In the genomic region with DNA sequence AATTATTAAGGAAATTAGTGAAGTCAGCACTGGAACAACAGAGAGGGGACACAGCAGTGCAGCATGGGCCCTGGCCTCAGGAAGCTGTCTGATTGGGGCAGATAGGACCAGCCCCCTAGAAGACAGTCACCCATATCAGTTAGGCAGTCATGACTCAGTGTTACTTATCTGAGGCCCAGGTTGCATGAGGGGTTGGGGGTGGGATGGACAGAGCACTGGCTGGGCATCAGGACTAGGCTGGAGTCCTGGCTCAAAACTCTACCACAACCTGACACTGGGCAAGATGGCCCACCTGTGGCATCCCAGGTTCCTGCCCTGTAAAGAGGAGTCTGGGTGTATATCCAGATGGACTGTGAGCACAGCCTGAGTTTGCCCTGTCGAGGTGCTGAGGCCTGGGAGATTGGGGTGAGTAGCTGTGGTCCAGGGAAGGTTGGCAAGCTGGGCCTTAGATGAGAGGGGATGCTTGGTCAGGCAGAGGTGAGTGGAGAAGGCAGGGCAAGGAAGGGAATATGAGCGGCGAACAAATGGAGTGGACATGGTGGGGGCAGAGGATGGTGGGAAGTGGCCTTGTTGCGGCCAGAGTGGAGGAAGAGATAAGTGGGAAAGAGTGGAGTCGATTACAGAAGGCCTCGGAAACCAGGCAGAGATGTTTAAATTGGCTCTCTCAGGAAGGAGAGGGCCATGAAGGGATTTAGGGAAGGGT, we compare ENCODE assay signal across 12 cellular contexts. TPM values are rescaled to one million over a fixed set of nuclear protein-coding genes. Genes with fewer than 3 reads are reported as not detected.
DNase-seq lines count a peak whose midpoint lies in the region; TF ChIP-seq lines count a peak whose summit lies in the region.
"Had no signal": no experiment of that assay in that cellular context is flagged by ENCODE, and none has a peak within 500 bp of the region (broad histone marks: within the 10 kb centered on the region; RNA-seq: fewer than 3 reads in every experiment).

No MANE protein-coding gene starts in this region.

- H3K4me2 ChIP-seq in PC-9, result peak overlapping the region; percentile 95
- H3K4me2 ChIP-seq in neural progenitor cell, result no peak overlapping the region

- BruUV-seq in PC-9 (replicated peaks; lab: Mats Ljungman, UMichigan), result no TSS peak

- no peaks in the 10 kb centered on the region for H3K9me3 Mint-ChIP-seq in T-helper 1 cell treated with Interleukin-12 subunit alpha and Interleukin-12 subunit beta and Interleukin-4 antibody, amounts not matched to agents 30 μg/mL and 1 μg/mL, for 36 hours
- no peaks in the 10 kb centered on the region for H3K9me3 Mint-ChIP-seq in neural progenitor cell

- no peaks in the 10 kb centered on the region for H3K9me3 ChIP-seq in PC-9 (ENCODE audit: insufficient read depth, low read depth)
- no peaks in the 10 kb centered on the region for H3K9me3 ChIP-seq in breast epithelium
- H3K9me3 ChIP-seq in neural progenitor cell (ENCODE audit: low read depth), result no peaks in the 10 kb centered on the region
- H3K9me3 ChIP-seq in ovary, result no peaks in the 10 kb centered on the region
- H3K9me3 ChIP-seq: adrenal gland, gastrocnemius medialis had no signal

- H3K4me3 ChIP-seq in PC-9 (no peak overlapping the region), breast epithelium (no peak overlapping the region), neural progenitor cell (no peak overlapping the region), ovary (no peak overlapping the region)
- H3K4me3 ChIP-seq: adrenal gland, gastrocnemius medialis had no signal

- no peak for DNase-seq in T-helper 1 cell
- no peak for DNase-seq in PC-9
- DNase-seq in breast epithelium (ENCODE audit: low spot score in 2 of 2), result no peak
- DNase-seq in neural progenitor cell (ENCODE audit: low spot score), result no peak
- no peak for DNase-seq in SIG-M5 (lab: John Stamatoyannopoulos, UW)
- no peak for DNase-seq in ovary
- no peak for DNase-seq in stimulated activated CD4-positive, alpha-beta T cell treated with anti-CD3 and anti-CD28 coated beads, Interleukin-2, amount 100 ng/mL, for 48 hours
- DNase-seq: DMS153, gastrocnemius medialis, NCI-H2029 treated with DMSO at 0.1 percent for 48 hours had no signal

- intact Hi-C loops in PC-9 (cut with micrococcal nuclease; ENCODE audit: unreplicated experiment), result loop anchor here (5.0 kb wide), 2 partner anchors 53 to 83 kb away; no protein-coding TSS in a partner anchor
- intact Hi-C loops in breast epithelium (cut with DNase I; ENCODE audit: low total_unique reads), result no loop called here
- intact Hi-C loops in ovary (cut with DNase I), result loop anchor here in 1 of 4 donors (10.0 kb wide), 1 partner anchor 69 kb away; no protein-coding TSS in a partner anchor

- no peaks in the 10 kb centered on the region for H3K36me3 ChIP-seq in PC-9 (ENCODE audit: low read depth)
- no peaks in the 10 kb centered on the region for H3K36me3 ChIP-seq in breast epithelium
- no peaks in the 10 kb centered on the region for H3K36me3 ChIP-seq in neural progenitor cell
- H3K36me3 ChIP-seq in ovary, result no peaks in the 10 kb centered on the region
- H3K36me3 ChIP-seq: adrenal gland, gastrocnemius medialis had no signal

- peaks cover 20% of the 10 kb centered on the region for H3K79me2 ChIP-seq in PC-9 (ENCODE audit: low read depth)
- peaks cover 19% of the 10 kb centered on the region for H3K79me2 ChIP-seq in neural progenitor cell (ENCODE audit: low read depth)

- H4K20me1 ChIP-seq in PC-9 (ENCODE audit: insufficient read depth) (no peaks in the 10 kb centered on the region), neural progenitor cell (ENCODE audit: low read depth) (peaks cover 20% of the 10 kb centered on the region)

- H3F3A ChIP-seq in PC-9 (ENCODE audit: insufficient read depth, low read depth), result peaks cover 37% of the 10 kb centered on the region
- peaks cover 14% of the 10 kb centered on the region for H3F3A ChIP-seq in neural progenitor cell (ENCODE audit: low read depth)

- peaks cover 3% of the 10 kb centered on the region for H3K27me3 Mint-ChIP-seq in T-helper 1 cell treated with Interleukin-12 subunit alpha and Interleukin-12 subunit beta and Interleukin-4 antibody, amounts not matched to agents 30 μg/mL and 1 μg/mL, for 36 hours (ENCODE audit: low read depth)
- peaks cover 14% of the 10 kb centered on the region for H3K27me3 Mint-ChIP-seq in neural progenitor cell (ENCODE audit: insufficient read depth, low read depth)

- no peaks in the 10 kb centered on the region for H3K9me2 ChIP-seq in PC-9 (ENCODE audit: insufficient read depth)

- no peaks in the 10 kb centered on the region for H3K27me3 ChIP-seq in PC-9 (ENCODE audit: insufficient read depth, low read depth)
- H3K27me3 ChIP-seq in breast epithelium, result no peaks in the 10 kb centered on the region
- H3K27me3 ChIP-seq in neural progenitor cell, result no peaks in the 10 kb centered on the region
- H3K27me3 ChIP-seq in ovary, result no peaks in the 10 kb centered on the region
- H3K27me3 ChIP-seq: adrenal gland, gastrocnemius medialis had no signal

- TF ChIP-seq CTCF in PC-9 (conservative IDR thresholded peaks at IDR 0.05) (no peak), breast epithelium (IDR thresholded peaks at IDR 0.05) (no peak), neural progenitor cell (IDR thresholded peaks at IDR 0.05) (no peak), ovary (IDR thresholded peaks at IDR 0.05) (no peak)

- H3K4me1 ChIP-seq in PC-9 (replicated peaks; ENCODE audit: insufficient read depth) (peaks cover 47% of the 10 kb centered on the region), breast epithelium (peaks cover 9 to 12% of the 10 kb centered on the region in 2 donors), neural progenitor cell (peaks cover 19% of the 10 kb centered on the region), ovary (ENCODE audit: insufficient read depth) (peaks cover 10% of the 10 kb centered on the region)

- H3K4me1 Mint-ChIP-seq in T-helper 1 cell treated with Interleukin-12 subunit alpha and Interleukin-12 subunit beta and Interleukin-4 antibody, amounts not matched to agents 30 μg/mL and 1 μg/mL, for 36 hours (ENCODE audit: low read depth), result peaks cover 17% of the 10 kb centered on the region
- peaks cover 26% of the 10 kb centered on the region for H3K4me1 Mint-ChIP-seq in neural progenitor cell

- peak overlapping the region; percentile 1 for H3K27ac Mint-ChIP-seq in T-helper 1 cell treated with Interleukin-12 subunit alpha and Interleukin-12 subunit beta and Interleukin-4 antibody, amounts not matched to agents 30 μg/mL and 1 μg/mL, for 36 hours
- peak overlapping the region; percentile 54 for H3K27ac Mint-ChIP-seq in neural progenitor cell

- POLR2A ChIA-PET in PC-9 (lab: Charles Lee; ENCODE audit: unreplicated experiment), result no interaction called here

- 82 to 84% (median 82%) methylated on average over 6 of the region's 6 CpGs for WGBS in ovary, 3 donors

- peaks cover 4% of the 10 kb centered on the region for H3K36me3 Mint-ChIP-seq in T-helper 1 cell treated with Interleukin-12 subunit alpha and Interleukin-12 subunit beta and Interleukin-4 antibody, amounts not matched to agents 30 μg/mL and 1 μg/mL, for 36 hours (ENCODE audit: low read depth)
- no peaks in the 10 kb centered on the region for H3K36me3 Mint-ChIP-seq in neural progenitor cell

- CTCF ChIA-PET in PC-9 (lab: Charles Lee), result no interaction called here

- TF ChIP-seq EP300 in ovary (IDR thresholded peaks at IDR 0.05), result no peak

- no peak overlapping the region for H3K9ac ChIP-seq in neural progenitor cell

- H3K27ac ChIP-seq in PC-9 (peak overlapping the region; percentile 73), breast epithelium (peak overlapping the region; percentile 92 to 98), neural progenitor cell (no peak overlapping the region), ovary (no peak overlapping the region)
- H3K27ac ChIP-seq: gastrocnemius medialis had no signal

- TF ChIP-seq POLR2A in breast epithelium (IDR thresholded peaks at IDR 0.05) (no peak), ovary (IDR thresholded peaks at IDR 0.05) (no peak)

- no peak overlapping the region for H3K4me3 Mint-ChIP-seq in T-helper 1 cell treated with Interleukin-12 subunit alpha and Interleukin-12 subunit beta and Interleukin-4 antibody, amounts not matched to agents 30 μg/mL and 1 μg/mL, for 36 hours
- H3K4me3 Mint-ChIP-seq in neural progenitor cell, result no peak overlapping the region

- H2AFZ ChIP-seq in PC-9 (no peak overlapping the region), neural progenitor cell (replicated peaks) (no peak overlapping the region)

RNA-seq across cellular contexts. Expression of a gene that starts 37.5 kb away (rescaled TPM):
- total RNA-seq in PC-9 (2021), result 128 and 140 TPM in 2 replicates
- 10 to 100 TPM; 51.2 to 63.4 (median 57.4) TPM for total RNA-seq in breast epithelium
- 30.1 and 45.8 TPM in 2 replicates for total RNA-seq in neural progenitor cell (ENCODE audit: low replicate concordance)
- total RNA-seq in ovary, result 10 to 100 TPM; 12.8 to 40.2 (median 35.8) TPM
- 10 to 100 TPM; 19.9 to 63.1 TPM for polyA plus RNA-seq in ovary

Comparison
In these comparisons a context has a peak if more than half of its experiments do, and no peak if none do; other contexts are left out.
1. H3K27ac ChIP-seq: peak in PC-9 (single experiment) and breast epithelium (2 of 2); none in neural progenitor cell (single experiment) and ovary (0 of 2).